2 cellular contexts compared by ENCODE assay signal in genomic region chr11:74806267-74806666, GRCh38.
TF ChIP-seq lines count a peak whose summit lies in the region.

No MANE protein-coding gene starts in this region.

TF ChIP-seq in HepG2, 621 proteins besides CTCF, POLR2A, EP300 and RAD21:
- TF ChIP-seq NFE2L2 (IDR thresholded peaks at IDR 0.05; ENCODE audit: low read length): peak; percentile 95
- TF ChIP-seq MAFF (IDR thresholded peaks at IDR 0.05; ENCODE audit: low read depth, low read length): peak; percentile 69
- peak; percentile 85 for TF ChIP-seq NFE2 (CRISPR knock-in tag; IDR thresholded peaks at IDR 0.05)
- peak; percentile 33; the same call in 1 of the 2 replicates for TF ChIP-seq MAFG (CRISPR knock-in tag; IDR thresholded peaks at IDR 0.05)
- TF ChIP-seq ZNF7 (CRISPR knock-in tag; IDR thresholded peaks at IDR 0.05): peak; percentile 23; the same call in 1 of the 2 replicates
- TF ChIP-seq, protein P1, sequence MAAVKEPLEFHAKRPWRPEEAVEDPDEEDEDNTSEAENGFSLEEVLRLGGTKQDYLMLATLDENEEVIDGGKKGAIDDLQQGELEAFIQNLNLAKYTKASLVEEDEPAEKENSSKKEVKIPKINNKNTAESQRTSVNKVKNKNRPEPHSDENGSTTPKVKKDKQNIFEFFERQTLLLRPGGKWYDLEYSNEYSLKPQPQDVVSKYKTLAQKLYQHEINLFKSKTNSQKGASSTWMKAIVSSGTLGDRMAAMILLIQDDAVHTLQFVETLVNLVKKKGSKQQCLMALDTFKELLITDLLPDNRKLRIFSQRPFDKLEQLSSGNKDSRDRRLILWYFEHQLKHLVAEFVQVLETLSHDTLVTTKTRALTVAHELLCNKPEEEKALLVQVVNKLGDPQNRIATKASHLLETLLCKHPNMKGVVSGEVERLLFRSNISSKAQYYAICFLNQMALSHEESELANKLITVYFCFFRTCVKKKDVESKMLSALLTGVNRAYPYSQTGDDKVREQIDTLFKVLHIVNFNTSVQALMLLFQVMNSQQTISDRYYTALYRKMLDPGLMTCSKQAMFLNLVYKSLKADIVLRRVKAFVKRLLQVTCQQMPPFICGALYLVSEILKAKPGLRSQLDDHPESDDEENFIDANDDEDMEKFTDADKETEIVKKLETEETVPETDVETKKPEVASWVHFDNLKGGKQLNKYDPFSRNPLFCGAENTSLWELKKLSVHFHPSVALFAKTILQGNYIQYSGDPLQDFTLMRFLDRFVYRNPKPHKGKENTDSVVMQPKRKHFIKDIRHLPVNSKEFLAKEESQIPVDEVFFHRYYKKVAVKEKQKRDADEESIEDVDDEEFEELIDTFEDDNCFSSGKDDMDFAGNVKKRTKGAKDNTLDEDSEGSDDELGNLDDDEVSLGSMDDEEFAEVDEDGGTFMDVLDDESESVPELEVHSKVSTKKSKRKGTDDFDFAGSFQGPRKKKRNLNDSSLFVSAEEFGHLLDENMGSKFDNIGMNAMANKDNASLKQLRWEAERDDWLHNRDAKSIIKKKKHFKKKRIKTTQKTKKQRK (IDR thresholded peaks at IDR 0.05; ENCODE audit: low read length): no peak
- no peak for TF ChIP-seq ZFYVE20 (CRISPR knock-in tag; IDR thresholded peaks at IDR 0.05; ENCODE audit: borderline replicate concordance, low read depth)
- peak; percentile 26; the same call in 1 of the 2 replicates for TF ChIP-seq FOXA3 (CRISPR knock-in tag; IDR thresholded peaks at IDR 0.05)
- TF ChIP-seq MATR3 (CRISPR knock-in tag; IDR thresholded peaks at IDR 0.05): no peak
- peak; percentile 80 to 82 for TF ChIP-seq MAFK (conservative IDR thresholded peaks at IDR 0.05 in 1 of 2, IDR thresholded peaks at IDR 0.05 in 1 of 2; ENCODE audit: low read length in 2 of 2)
- TF ChIP-seq ZBTB42 (CRISPR knock-in tag; IDR thresholded peaks at IDR 0.05): no peak

TF ChIP-seq in GM12878, 131 proteins besides CTCF, POLR2A, EP300 and RAD21:
- no peak for TF ChIP-seq RFX5 (IDR thresholded peaks at IDR 0.05; ENCODE audit: low read depth, low read length)
- TF ChIP-seq TAF1 (IDR thresholded peaks at IDR 0.05; ENCODE audit: borderline replicate concordance, low read depth, low read length): no peak
- no peak for TF ChIP-seq TARDBP (IDR thresholded peaks at IDR 0.05; ENCODE audit: borderline replicate concordance)
- TF ChIP-seq PAX8 (IDR thresholded peaks at IDR 0.05): no peak
- TF ChIP-seq, protein P2, sequence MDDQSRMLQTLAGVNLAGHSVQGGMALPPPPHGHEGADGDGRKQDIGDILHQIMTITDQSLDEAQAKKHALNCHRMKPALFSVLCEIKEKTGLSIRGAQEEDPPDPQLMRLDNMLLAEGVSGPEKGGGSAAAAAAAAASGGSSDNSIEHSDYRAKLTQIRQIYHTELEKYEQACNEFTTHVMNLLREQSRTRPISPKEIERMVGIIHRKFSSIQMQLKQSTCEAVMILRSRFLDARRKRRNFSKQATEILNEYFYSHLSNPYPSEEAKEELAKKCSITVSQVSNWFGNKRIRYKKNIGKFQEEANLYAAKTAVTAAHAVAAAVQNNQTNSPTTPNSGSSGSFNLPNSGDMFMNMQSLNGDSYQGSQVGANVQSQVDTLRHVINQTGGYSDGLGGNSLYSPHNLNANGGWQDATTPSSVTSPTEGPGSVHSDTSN (IDR thresholded peaks at IDR 0.05; ENCODE audit: insufficient replicate concordance, low read depth, low read length): no peak
- peak; percentile 50 for TF ChIP-seq JUNB (IDR thresholded peaks at IDR 0.05)
- TF ChIP-seq, protein P3, sequence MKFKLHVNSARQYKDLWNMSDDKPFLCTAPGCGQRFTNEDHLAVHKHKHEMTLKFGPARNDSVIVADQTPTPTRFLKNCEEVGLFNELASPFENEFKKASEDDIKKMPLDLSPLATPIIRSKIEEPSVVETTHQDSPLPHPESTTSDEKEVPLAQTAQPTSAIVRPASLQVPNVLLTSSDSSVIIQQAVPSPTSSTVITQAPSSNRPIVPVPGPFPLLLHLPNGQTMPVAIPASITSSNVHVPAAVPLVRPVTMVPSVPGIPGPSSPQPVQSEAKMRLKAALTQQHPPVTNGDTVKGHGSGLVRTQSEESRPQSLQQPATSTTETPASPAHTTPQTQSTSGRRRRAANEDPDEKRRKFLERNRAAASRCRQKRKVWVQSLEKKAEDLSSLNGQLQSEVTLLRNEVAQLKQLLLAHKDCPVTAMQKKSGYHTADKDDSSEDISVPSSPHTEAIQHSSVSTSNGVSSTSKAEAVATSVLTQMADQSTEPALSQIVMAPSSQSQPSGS (IDR thresholded peaks at IDR 0.05; ENCODE audit: low read length): no peak
- TF ChIP-seq KDM1A (IDR thresholded peaks at IDR 0.05; ENCODE audit: borderline replicate concordance): no peak
- peak; percentile 96 for TF ChIP-seq BACH1 (IDR thresholded peaks at IDR 0.05; ENCODE audit: borderline replicate concordance)
- TF ChIP-seq, protein P4, sequence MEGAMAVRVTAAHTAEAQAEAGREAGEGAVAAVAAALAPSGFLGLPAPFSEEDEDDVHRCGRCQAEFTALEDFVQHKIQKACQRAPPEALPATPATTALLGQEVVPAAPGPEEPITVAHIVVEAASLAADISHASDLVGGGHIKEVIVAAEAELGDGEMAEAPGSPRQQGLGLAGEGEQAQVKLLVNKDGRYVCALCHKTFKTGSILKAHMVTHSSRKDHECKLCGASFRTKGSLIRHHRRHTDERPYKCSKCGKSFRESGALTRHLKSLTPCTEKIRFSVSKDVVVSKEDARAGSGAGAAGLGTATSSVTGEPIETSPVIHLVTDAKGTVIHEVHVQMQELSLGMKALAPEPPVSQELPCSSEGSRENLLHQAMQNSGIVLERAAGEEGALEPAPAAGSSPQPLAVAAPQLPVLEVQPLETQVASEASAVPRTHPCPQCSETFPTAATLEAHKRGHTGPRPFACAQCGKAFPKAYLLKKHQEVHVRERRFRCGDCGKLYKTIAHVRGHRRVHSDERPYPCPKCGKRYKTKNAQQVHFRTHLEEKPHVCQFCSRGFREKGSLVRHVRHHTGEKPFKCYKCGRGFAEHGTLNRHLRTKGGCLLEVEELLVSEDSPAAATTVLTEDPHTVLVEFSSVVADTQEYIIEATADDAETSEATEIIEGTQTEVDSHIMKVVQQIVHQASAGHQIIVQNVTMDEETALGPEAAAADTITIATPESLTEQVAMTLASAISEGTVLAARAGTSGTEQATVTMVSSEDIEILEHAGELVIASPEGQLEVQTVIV (IDR thresholded peaks at IDR 0.05; ENCODE audit: borderline replicate concordance, partially characterized antibody): no peak
- TF ChIP-seq RBBP5 (conservative IDR thresholded peaks at IDR 0.05): no peak
- peak; percentile 37 to 47; a peak in 2 of 4 replicates for TF ChIP-seq IKZF2 (IDR thresholded peaks at IDR 0.05)
- 0 out of 2 replicates have a peak, but pooled peaks have one; percentile 32 for TF ChIP-seq EED (IDR thresholded peaks at IDR 0.05; ENCODE audit: low read depth)
- no peak for TF ChIP-seq CBX5 (IDR thresholded peaks at IDR 0.05; ENCODE audit: low read depth)
- TF ChIP-seq CREM (IDR thresholded peaks at IDR 0.05; ENCODE audit: low read depth): no peak
- TF ChIP-seq, protein P5, sequence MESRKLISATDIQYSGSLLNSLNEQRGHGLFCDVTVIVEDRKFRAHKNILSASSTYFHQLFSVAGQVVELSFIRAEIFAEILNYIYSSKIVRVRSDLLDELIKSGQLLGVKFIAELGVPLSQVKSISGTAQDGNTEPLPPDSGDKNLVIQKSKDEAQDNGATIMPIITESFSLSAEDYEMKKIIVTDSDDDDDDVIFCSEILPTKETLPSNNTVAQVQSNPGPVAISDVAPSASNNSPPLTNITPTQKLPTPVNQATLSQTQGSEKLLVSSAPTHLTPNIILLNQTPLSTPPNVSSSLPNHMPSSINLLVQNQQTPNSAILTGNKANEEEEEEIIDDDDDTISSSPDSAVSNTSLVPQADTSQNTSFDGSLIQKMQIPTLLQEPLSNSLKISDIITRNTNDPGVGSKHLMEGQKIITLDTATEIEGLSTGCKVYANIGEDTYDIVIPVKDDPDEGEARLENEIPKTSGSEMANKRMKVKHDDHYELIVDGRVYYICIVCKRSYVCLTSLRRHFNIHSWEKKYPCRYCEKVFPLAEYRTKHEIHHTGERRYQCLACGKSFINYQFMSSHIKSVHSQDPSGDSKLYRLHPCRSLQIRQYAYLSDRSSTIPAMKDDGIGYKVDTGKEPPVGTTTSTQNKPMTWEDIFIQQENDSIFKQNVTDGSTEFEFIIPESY (IDR thresholded peaks at IDR 0.05): no peak
- TF ChIP-seq SREBF2 (IDR thresholded peaks at IDR 0.05; ENCODE audit: low read length): no peak
- peak; percentile 21; the same call in 1 of the 2 replicates for TF ChIP-seq RUNX3 (IDR thresholded peaks at IDR 0.05; ENCODE audit: low read length)
- TF ChIP-seq SUPT20H (IDR thresholded peaks at IDR 0.05; ENCODE audit: borderline replicate concordance, control insufficient read depth, low read depth, low read length): no peak
- TF ChIP-seq SMAD5 (IDR thresholded peaks at IDR 0.05; ENCODE audit: low read depth): no peak
- TF ChIP-seq, protein P6, sequence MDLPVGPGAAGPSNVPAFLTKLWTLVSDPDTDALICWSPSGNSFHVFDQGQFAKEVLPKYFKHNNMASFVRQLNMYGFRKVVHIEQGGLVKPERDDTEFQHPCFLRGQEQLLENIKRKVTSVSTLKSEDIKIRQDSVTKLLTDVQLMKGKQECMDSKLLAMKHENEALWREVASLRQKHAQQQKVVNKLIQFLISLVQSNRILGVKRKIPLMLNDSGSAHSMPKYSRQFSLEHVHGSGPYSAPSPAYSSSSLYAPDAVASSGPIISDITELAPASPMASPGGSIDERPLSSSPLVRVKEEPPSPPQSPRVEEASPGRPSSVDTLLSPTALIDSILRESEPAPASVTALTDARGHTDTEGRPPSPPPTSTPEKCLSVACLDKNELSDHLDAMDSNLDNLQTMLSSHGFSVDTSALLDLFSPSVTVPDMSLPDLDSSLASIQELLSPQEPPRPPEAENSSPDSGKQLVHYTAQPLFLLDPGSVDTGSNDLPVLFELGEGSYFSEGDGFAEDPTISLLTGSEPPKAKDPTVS (IDR thresholded peaks at IDR 0.05; ENCODE audit: low read depth, low read length): no peak
